ENCODE assay signal across 27 cellular contexts in genomic region chrX:9605484-9605883, GRCh38.
"Had no signal": no experiment of that assay in that cellular context is flagged by ENCODE, and none has a peak within 500 bp of the region (broad histone marks: within the 10 kb centered on the region; RNA-seq: fewer than 3 reads in every experiment).

No MANE protein-coding gene starts in this region.

- FAIRE-seq: endometrium, keratinocyte had no signal

- H3K9me3 Mint-ChIP-seq: activated naive CD4-positive, alpha-beta T cell treated with anti-CD3 and anti-CD28 coated beads for 36 hours; activated naive CD8-positive, alpha-beta T cell treated with anti-CD3 and anti-CD28 coated beads, Interleukin-2, amount 10 ng/mL, durations not matched to agents 7 days and 5 days; activated T-helper 1 cell treated with anti-CD3 and anti-CD28 coated beads, Interleukin-12 subunit alpha, Interleukin-12 subunit beta, Interleukin-2, Interleukin-4 antibody, amounts not matched to agents 30 ng/mL and 10 ng/mL and 1 ng/mL, durations not matched to agents 14 hours and 24 hours and 36 hours; natural killer cell; stimulated activated naive CD8-positive, alpha-beta T cell treated with anti-CD3 and anti-CD28 coated beads, Interleukin-15, Interleukin-2, amounts not matched to agents 100 ng/mL and 50 ng/mL, for 24 hours; T-helper 2 cell treated with Interferon-gamma antibody and Interleukin-4, amounts not matched to agents 5 μg/mL and 100 μg/mL, for 36 hours had no signal

- H3K4me3 Mint-ChIP-seq: activated CD4-positive, alpha-beta T cell treated with anti-CD3 and anti-CD28 coated beads for 36 hours; activated naive CD4-positive, alpha-beta T cell treated with anti-CD3 and anti-CD28 coated beads for 36 hours; activated naive CD8-positive, alpha-beta T cell treated with anti-CD3 and anti-CD28 coated beads, Interleukin-2, amount 10 ng/mL, durations not matched to agents 7 days and 5 days; activated T-helper 1 cell treated with anti-CD3 and anti-CD28 coated beads, Interleukin-12 subunit alpha, Interleukin-12 subunit beta, Interleukin-2, Interleukin-4 antibody, amounts not matched to agents 30 ng/mL and 10 ng/mL and 1 ng/mL, durations not matched to agents 14 hours and 24 hours and 36 hours; brain; natural killer cell; stimulated activated naive CD8-positive, alpha-beta T cell treated with anti-CD3 and anti-CD28 coated beads, Interleukin-15, Interleukin-2, amounts not matched to agents 100 ng/mL and 50 ng/mL, for 24 hours; T-helper 2 cell treated with Interferon-gamma antibody and Interleukin-4, amounts not matched to agents 5 μg/mL and 100 μg/mL, for 36 hours had no signal

- DNase-seq: activated CD4-positive, alpha-beta T cell treated with anti-CD3 and anti-CD28 coated beads for 36 hours; activated CD4-positive, alpha-beta T cell treated with anti-CD3 and anti-CD28 coated beads, Interleukin-2, amount 50 U/mL, for 48 hours; activated CD4-positive, CD25-positive, alpha-beta regulatory T cell; activated CD8-positive, alpha-beta memory T cell treated with anti-CD3 and anti-CD28 coated beads, Interleukin-2, amount 50 U/mL, for 4 hours; activated effector memory CD4-positive, alpha-beta T cell treated with anti-CD3 and anti-CD28 coated beads, Interleukin-2, amount 50 U/mL, for 16 hours; activated naive CD4-positive, alpha-beta T cell treated with anti-CD3 and anti-CD28 coated beads for 36 hours; activated naive CD8-positive, alpha-beta T cell treated with anti-CD3 and anti-CD28 coated beads, Interleukin-2, amount 10 ng/mL, durations not matched to agents 7 days and 5 days; activated T-cell treated with anti-CD3 and anti-CD28 coated beads, Interleukin-2, amount 50 U/mL, for 1 hour; cerebellar nuclear complex; colonic mucosa; effector CD8-positive, alpha-beta T cell; esophagus squamous epithelium; gastrocnemius medialis; lower lobe of right lung; mesendoderm; natural killer cell; right cardiac atrium; stimulated activated CD4-positive, alpha-beta T cell treated with anti-CD3 and anti-CD28 coated beads, Interleukin-2, amount 100 ng/mL, for 48 hours; substantia nigra; T-helper 1 cell; upper lobe of left lung had no signal

- ATAC-seq: activated CD4-positive, alpha-beta T cell treated with anti-CD3 and anti-CD28 coated beads for 36 hours; lower lobe of right lung; natural killer cell had no signal

- H3K27me3 Mint-ChIP-seq: activated CD4-positive, alpha-beta T cell treated with anti-CD3 and anti-CD28 coated beads for 36 hours; activated naive CD8-positive, alpha-beta T cell treated with anti-CD3 and anti-CD28 coated beads, Interleukin-2, amount 10 ng/mL, durations not matched to agents 7 days and 5 days; brain; stimulated activated naive CD8-positive, alpha-beta T cell treated with anti-CD3 and anti-CD28 coated beads, Interleukin-15, Interleukin-2, amounts not matched to agents 100 ng/mL and 50 ng/mL, for 24 hours had no signal

- H3K36me3 Mint-ChIP-seq: natural killer cell had no signal

- H3K27ac Mint-ChIP-seq: activated CD4-positive, alpha-beta T cell treated with anti-CD3 and anti-CD28 coated beads for 36 hours; activated naive CD4-positive, alpha-beta T cell treated with anti-CD3 and anti-CD28 coated beads for 36 hours; activated naive CD8-positive, alpha-beta T cell treated with anti-CD3 and anti-CD28 coated beads, Interleukin-2, amount 10 ng/mL, durations not matched to agents 7 days and 5 days; activated T-helper 1 cell treated with anti-CD3 and anti-CD28 coated beads, Interleukin-12 subunit alpha, Interleukin-12 subunit beta, Interleukin-2, Interleukin-4 antibody, amounts not matched to agents 30 ng/mL and 10 ng/mL and 1 ng/mL, durations not matched to agents 14 hours and 24 hours and 36 hours; brain; natural killer cell; stimulated activated naive CD8-positive, alpha-beta T cell treated with anti-CD3 and anti-CD28 coated beads, Interleukin-15, Interleukin-2, amounts not matched to agents 100 ng/mL and 50 ng/mL, for 24 hours; T-helper 2 cell treated with Interferon-gamma antibody and Interleukin-4, amounts not matched to agents 5 μg/mL and 100 μg/mL, for 36 hours had no signal

- H3K4me1 Mint-ChIP-seq: activated CD4-positive, alpha-beta T cell treated with anti-CD3 and anti-CD28 coated beads for 36 hours; activated naive CD8-positive, alpha-beta T cell treated with anti-CD3 and anti-CD28 coated beads, Interleukin-2, amount 10 ng/mL, durations not matched to agents 7 days and 5 days had no signal
